In the genomic region with DNA sequence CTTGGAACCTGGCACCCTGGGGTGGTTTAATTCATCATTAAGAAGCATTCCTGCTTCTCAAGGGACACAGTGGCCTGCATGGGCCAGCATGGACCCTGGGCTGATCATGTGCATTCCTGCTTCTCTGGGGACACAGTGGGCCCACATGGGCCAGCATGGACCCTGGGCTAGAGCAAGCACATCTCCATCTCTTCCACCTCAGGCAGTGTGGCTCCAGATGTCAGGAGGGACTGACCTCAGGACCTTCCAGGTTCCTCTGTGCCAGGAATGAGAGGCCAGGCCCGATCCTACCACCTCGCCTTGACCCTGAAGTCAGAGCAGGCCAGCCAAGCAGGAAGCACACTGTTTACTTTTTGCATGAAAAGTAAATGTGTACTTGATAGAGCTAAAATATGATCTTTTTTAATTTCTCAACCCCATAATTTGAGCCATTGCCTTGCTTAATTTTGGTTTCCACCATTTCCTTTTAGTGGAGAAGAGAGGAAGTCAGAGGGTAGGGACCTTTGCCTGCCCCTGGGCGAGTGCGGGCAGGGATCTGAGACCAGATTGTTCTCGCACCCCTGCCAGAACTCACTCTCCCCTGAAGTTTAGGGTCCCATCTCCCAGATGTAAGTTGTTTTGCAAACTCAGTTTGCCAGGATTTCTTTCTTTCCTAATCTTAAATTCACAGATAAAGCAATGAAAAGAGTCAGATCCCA, we compare ENCODE assay signal across 9 cellular contexts. TPM values are rescaled to one million over a fixed set of nuclear protein-coding genes. Genes with fewer than 3 reads are reported as not detected.
DNase-seq lines count a peak whose midpoint lies in the region; ATAC-seq and TF ChIP-seq lines count a peak whose summit lies in the region.
"Had no signal": no experiment of that assay in that cellular context is flagged by ENCODE, and none has a peak within 500 bp of the region (broad histone marks: within the 10 kb centered on the region; RNA-seq: fewer than 3 reads in every experiment).

No MANE protein-coding gene starts in this region.

- H3K27me3 ChIP-seq in adipocyte (replicated peaks; ENCODE audit: control insufficient read depth, insufficient read depth, low read length) (no peaks in the 10 kb centered on the region), testis (no peaks in the 10 kb centered on the region)

- peaks cover 14% of the 10 kb centered on the region for H3K4me1 Mint-ChIP-seq in activated naive CD8-positive, alpha-beta T cell (ENCODE audit: low read depth)
- H3K4me1 Mint-ChIP-seq in activated naive CD8-positive, alpha-beta T cell treated with anti-CD3 and anti-CD28 coated beads, Interleukin-2, amount 50 U/mL, for 24 hours: peaks cover 35% of the 10 kb centered on the region
- peaks cover 21% of the 10 kb centered on the region for H3K4me1 Mint-ChIP-seq in memory B cell

- no peaks in the 10 kb centered on the region for H3K27me3 Mint-ChIP-seq in activated naive CD8-positive, alpha-beta T cell
- no peaks in the 10 kb centered on the region for H3K27me3 Mint-ChIP-seq in activated naive CD8-positive, alpha-beta T cell treated with anti-CD3 and anti-CD28 coated beads, Interleukin-2, amount 50 U/mL, for 24 hours
- H3K27me3 Mint-ChIP-seq in memory B cell: no peaks in the 10 kb centered on the region

- no peaks in the 10 kb centered on the region for H3K9me3 Mint-ChIP-seq in activated naive CD8-positive, alpha-beta T cell (ENCODE audit: low read depth)
- no peaks in the 10 kb centered on the region for H3K9me3 Mint-ChIP-seq in activated naive CD8-positive, alpha-beta T cell treated with anti-CD3 and anti-CD28 coated beads, Interleukin-2, amount 50 U/mL, for 24 hours
- H3K9me3 Mint-ChIP-seq in memory B cell: no peaks in the 10 kb centered on the region

- ATAC-seq in activated naive CD8-positive, alpha-beta T cell treated with anti-CD3 and anti-CD28 coated beads, Interleukin-2, amount 50 U/mL, for 24 hours: no peak
- ATAC-seq in memory B cell (ENCODE audit: low read depth) (no peak), GM18909 (IDR thresholded peaks at IDR 0.05; ENCODE audit: poor library complexity, unreplicated experiment) (no peak), GM19452 (IDR thresholded peaks at IDR 0.05; ENCODE audit: unreplicated experiment) (no peak)

- WGBS in testis, 2 donors: 51 to 60% methylated on average over 5 of the region's 5 CpGs

- H3K36me3 ChIP-seq in adipocyte (ENCODE audit: control insufficient read depth, insufficient read depth, low read length, severe bottlenecking) (peaks cover 27% of the 10 kb centered on the region), testis (ENCODE audit: low read depth, missing control alignments) (no peaks in the 10 kb centered on the region)

- TF ChIP-seq POLR2A in testis (IDR thresholded peaks at IDR 0.05): no peak

- DNase-seq in activated naive CD8-positive, alpha-beta T cell treated with anti-CD3 and anti-CD28 coated beads, Interleukin-2, amount 50 U/mL, for 24 hours: no peak
- DNase-seq in adipocyte (ENCODE audit: low read depth): no peak
- no peak for DNase-seq in memory B cell (ENCODE audit: low spot score in 2 of 2)
- no peak for DNase-seq in testis
- no peak for DNase-seq in pons (ENCODE audit: low spot score)
- DNase-seq: NCI-H1436 treated with DMSO at 0.1 percent for 48 hours had no signal

- H3K27ac Mint-ChIP-seq in activated naive CD8-positive, alpha-beta T cell: peak overlapping the region; percentile 43
- H3K27ac Mint-ChIP-seq in activated naive CD8-positive, alpha-beta T cell treated with anti-CD3 and anti-CD28 coated beads, Interleukin-2, amount 50 U/mL, for 24 hours: no peak overlapping the region
- H3K27ac Mint-ChIP-seq in memory B cell: peak overlapping the region; percentile 63

- peaks cover 2% of the 10 kb centered on the region for H3K36me3 Mint-ChIP-seq in activated naive CD8-positive, alpha-beta T cell
- peaks cover 9% of the 10 kb centered on the region for H3K36me3 Mint-ChIP-seq in activated naive CD8-positive, alpha-beta T cell treated with anti-CD3 and anti-CD28 coated beads, Interleukin-2, amount 50 U/mL, for 24 hours (ENCODE audit: low read depth)
- H3K36me3 Mint-ChIP-seq in memory B cell: peaks cover 12% of the 10 kb centered on the region

- peak overlapping the region; percentile 19 for H3K9ac ChIP-seq in adipocyte (ENCODE audit: low read length)

- TF ChIP-seq CTCF in testis (IDR thresholded peaks at IDR 0.05): no peak

- peak overlapping the region; percentile 37 to 66 for H3K27ac ChIP-seq in testis

- H3K9me3 ChIP-seq in adipocyte (ENCODE audit: control insufficient read depth, low read length): no peaks in the 10 kb centered on the region
- H3K9me3 ChIP-seq in testis: no peaks in the 10 kb centered on the region

- H3K4me1 ChIP-seq in adipocyte (ENCODE audit: control insufficient read depth, insufficient read depth, low read length) (peaks cover 33% of the 10 kb centered on the region), testis (peaks cover 64% of the 10 kb centered on the region)

- no peak overlapping the region for H3K4me3 Mint-ChIP-seq in activated naive CD8-positive, alpha-beta T cell
- no peak overlapping the region for H3K4me3 Mint-ChIP-seq in activated naive CD8-positive, alpha-beta T cell treated with anti-CD3 and anti-CD28 coated beads, Interleukin-2, amount 50 U/mL, for 24 hours
- no peak overlapping the region for H3K4me3 Mint-ChIP-seq in memory B cell

- no peak overlapping the region for H3K4me3 ChIP-seq in adipocyte (ENCODE audit: low read length)
- H3K4me3 ChIP-seq in testis: no peak overlapping the region

- intact Hi-C loops in testis (cut with DNase I; ENCODE audit: low total_unique reads): no loop called here

RNA-seq across cellular contexts. Expression of a gene that starts 25.9 kb away (rescaled TPM):
- 10 to 100 TPM; 21.9 to 26.0 TPM for total RNA-seq in testis
- polyA plus RNA-seq in testis (ENCODE audit: insufficient read depth, low read depth, low replicate concordance): 30.7 TPM

RNA-seq across cellular contexts. Expression of a gene that starts 46.8 kb away (rescaled TPM):
- total RNA-seq in testis: 100 to 1,000 TPM; 472 to 531 TPM
- 479 TPM for polyA plus RNA-seq in testis (ENCODE audit: insufficient read depth, low read depth, low replicate concordance)
